In genomic region chr1:165903672-165904071, GRCh38 we compare ENCODE assay signal across 1 cellular context.
TF ChIP-seq lines count a peak whose summit lies in the region.

No MANE protein-coding gene starts in this region.

TF ChIP-seq in SK-N-SH, 30 proteins besides CTCF, POLR2A, EP300 and RAD21 (continued from another document):
- no peak for TF ChIP-seq USF1 (IDR thresholded peaks at IDR 0.05; ENCODE audit: borderline replicate concordance, low read depth)
- TF ChIP-seq REST (IDR thresholded peaks at IDR 0.05; ENCODE audit: low read depth, low read length), result no peak
- TF ChIP-seq TAF1 (IDR thresholded peaks at IDR 0.05; ENCODE audit: borderline replicate concordance, low read depth, low read length), result no peak
- TF ChIP-seq MXI1 (IDR thresholded peaks at IDR 0.05; ENCODE audit: low read depth, low read length), result no peak
- peak; percentile 65 for TF ChIP-seq NFIC (IDR thresholded peaks at IDR 0.05; ENCODE audit: borderline replicate concordance)
- no peak for TF ChIP-seq NRF1 (IDR thresholded peaks at IDR 0.05; ENCODE audit: low read depth, low read length)
- 0 out of 2 replicates have a peak, but pooled peaks have one; percentile 32 for TF ChIP-seq SIN3A (IDR thresholded peaks at IDR 0.05; ENCODE audit: borderline replicate concordance, low read depth, low read length)
- no peak for TF ChIP-seq YY1 (IDR thresholded peaks at IDR 0.05; ENCODE audit: low read depth)
- TF ChIP-seq GABPA (IDR thresholded peaks at IDR 0.05; ENCODE audit: low read depth), result 0 out of 2 replicates have a peak, but pooled peaks have one; percentile 7
- TF ChIP-seq CHD2 (IDR thresholded peaks at IDR 0.05; ENCODE audit: low read length, partially characterized antibody), result no peak
- TF ChIP-seq JUND (IDR thresholded peaks at IDR 0.05), result no peak
- no peak for TF ChIP-seq RFX5 (IDR thresholded peaks at IDR 0.05; ENCODE audit: low read length)
- TF ChIP-seq PBX3 (IDR thresholded peaks at IDR 0.05), result no peak
- TF ChIP-seq ELF1 (IDR thresholded peaks at IDR 0.05), result no peak
- TF ChIP-seq MAX (IDR thresholded peaks at IDR 0.05; ENCODE audit: low read depth), result 0 out of 2 replicates have a peak, but pooled peaks have one; percentile 41
TF ChIP-seq in SK-N-SH: peak in this region for 5.
